21 cellular contexts compared by ENCODE assay signal in the genomic region with DNA sequence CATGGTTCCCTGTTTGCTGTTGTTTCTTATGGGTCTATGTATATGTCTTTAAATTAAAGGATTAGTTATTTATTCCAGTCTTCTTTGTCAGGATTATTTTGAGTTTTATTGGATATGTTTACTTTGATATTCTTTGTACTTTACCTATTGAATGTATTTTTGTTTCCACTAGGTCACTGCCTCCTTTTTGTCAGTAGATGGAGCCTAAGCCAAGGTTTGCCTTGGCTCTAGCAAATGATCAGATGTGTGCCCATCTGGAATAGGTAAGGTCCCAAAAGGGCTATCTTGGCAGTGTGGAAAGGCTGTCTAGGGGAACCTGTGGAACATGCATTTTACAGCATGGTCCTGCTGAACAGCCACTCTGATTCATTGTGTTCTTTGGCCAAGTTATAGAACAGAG.
DNase-seq lines count a peak whose midpoint lies in the region; ATAC-seq and TF ChIP-seq lines count a peak whose summit lies in the region.
"Had no signal": no experiment of that assay in that cellular context is flagged by ENCODE, and none has a peak within 500 bp of the region (broad histone marks: within the 10 kb centered on the region; RNA-seq: fewer than 3 reads in every experiment).

No MANE protein-coding gene starts in this region.

- H3K9me3 ChIP-seq in BE2C (no peaks in the 10 kb centered on the region), OCI-LY3 (ENCODE audit: insufficient read depth, low read length) (no peaks in the 10 kb centered on the region), testis (no peaks in the 10 kb centered on the region)

- H3K4me3 ChIP-seq in BE2C (ENCODE audit: low read depth, low read length) (no peak overlapping the region), GM12875 (ENCODE audit: low read depth, low read length) (no peak overlapping the region), OCI-LY3 (ENCODE audit: low read length) (no peak overlapping the region), epithelial cell of proximal tubule (ENCODE audit: low read depth, low read length) (no peak overlapping the region), testis (no peak overlapping the region)
- H3K4me3 ChIP-seq: body of pancreas, heart left ventricle, thoracic aorta had no signal

- no peaks in the 10 kb centered on the region for H3K36me3 Mint-ChIP-seq in activated naive CD8-positive, alpha-beta T cell treated with anti-CD3 and anti-CD28 coated beads, Interleukin-2, amount 50 U/mL, for 24 hours (ENCODE audit: low read depth)
- H3K36me3 Mint-ChIP-seq: activated naive CD8-positive, alpha-beta T cell treated with anti-CD3 and anti-CD28 coated beads for 36 hours; stimulated activated effector memory CD8-positive, alpha-beta T cell treated with anti-CD3 and anti-CD28 coated beads, Interleukin-12 subunit alpha, Interleukin-12 subunit beta, amount 100 ng/mL, for 72 hours had no signal

- H3K27me3 ChIP-seq in BE2C (no peaks in the 10 kb centered on the region), OCI-LY3 (ENCODE audit: low read depth, low read length) (no peaks in the 10 kb centered on the region), testis (no peaks in the 10 kb centered on the region)
- H3K27me3 ChIP-seq: body of pancreas, heart left ventricle had no signal

- no peaks in the 10 kb centered on the region for H3K9me3 Mint-ChIP-seq in activated naive CD8-positive, alpha-beta T cell treated with anti-CD3 and anti-CD28 coated beads, Interleukin-2, amount 50 U/mL, for 24 hours

- H3K79me2 ChIP-seq in OCI-LY3 (ENCODE audit: low read length) = no peaks in the 10 kb centered on the region

- DNase-seq in BE2C (no peak), epithelial cell of proximal tubule (ENCODE audit: low read depth) (no peak), testis (no peak), NCI-H526 treated with DMSO at 0.1 percent for 48 hours (lab: John Stamatoyannopoulos, UW) (no peak)
- DNase-seq in activated naive CD8-positive, alpha-beta T cell treated with anti-CD3 and anti-CD28 coated beads, Interleukin-2, amount 50 U/mL, for 24 hours = no peak
- DNase-seq: activated CD4-positive, alpha-beta T cell treated with anti-CD3 and anti-CD28 coated beads for 1 hour; activated CD8-positive, alpha-beta memory T cell treated with anti-CD3 and anti-CD28 coated beads for 24 hours; activated naive CD8-positive, alpha-beta T cell treated with anti-CD3 and anti-CD28 coated beads for 36 hours; body of pancreas; heart left ventricle; KBM-7; NCI-H1105; NCI-H2081; NCI-H774; right cardiac atrium; T1000 had no signal

- no peak overlapping the region for H3K4me2 ChIP-seq in OCI-LY3 (ENCODE audit: low read length)

- no peaks in the 10 kb centered on the region for H4K20me1 ChIP-seq in OCI-LY3 (ENCODE audit: insufficient read depth, low read length)

- no peak overlapping the region for H3K9ac ChIP-seq in OCI-LY3 (ENCODE audit: low read length)

- TF ChIP-seq POLR2A in testis (IDR thresholded peaks at IDR 0.05) = no peak

- H3K27ac ChIP-seq in OCI-LY3 (ENCODE audit: low read length) (no peak overlapping the region), testis (no peak overlapping the region)
- H3K27ac ChIP-seq: body of pancreas, heart left ventricle, thoracic aorta had no signal

- intact Hi-C loops in testis (cut with DNase I; ENCODE audit: low total_unique reads) = no loop called here

- H3K4me1 ChIP-seq in BE2C (peaks cover 3% of the 10 kb centered on the region; the same call in 1 of the 2 replicates), OCI-LY3 (ENCODE audit: low read length) (no peaks in the 10 kb centered on the region), testis (no peaks in the 10 kb centered on the region)
- H3K4me1 ChIP-seq: body of pancreas, heart left ventricle had no signal

- H3K4me1 Mint-ChIP-seq in activated naive CD8-positive, alpha-beta T cell treated with anti-CD3 and anti-CD28 coated beads, Interleukin-2, amount 50 U/mL, for 24 hours = no peaks in the 10 kb centered on the region
- H3K4me1 Mint-ChIP-seq: activated naive CD8-positive, alpha-beta T cell treated with anti-CD3 and anti-CD28 coated beads for 36 hours; stimulated activated effector memory CD8-positive, alpha-beta T cell treated with anti-CD3 and anti-CD28 coated beads, Interleukin-12 subunit alpha, Interleukin-12 subunit beta, amount 100 ng/mL, for 72 hours had no signal

- H3K27me3 Mint-ChIP-seq in activated naive CD8-positive, alpha-beta T cell treated with anti-CD3 and anti-CD28 coated beads, Interleukin-2, amount 50 U/mL, for 24 hours = no peaks in the 10 kb centered on the region
- H3K27me3 Mint-ChIP-seq: activated naive CD8-positive, alpha-beta T cell treated with anti-CD3 and anti-CD28 coated beads for 36 hours had no signal

- H3K27ac Mint-ChIP-seq in activated naive CD8-positive, alpha-beta T cell treated with anti-CD3 and anti-CD28 coated beads, Interleukin-2, amount 50 U/mL, for 24 hours = no peak overlapping the region
- H3K27ac Mint-ChIP-seq: activated naive CD8-positive, alpha-beta T cell treated with anti-CD3 and anti-CD28 coated beads for 36 hours; stimulated activated effector memory CD8-positive, alpha-beta T cell treated with anti-CD3 and anti-CD28 coated beads, Interleukin-12 subunit alpha, Interleukin-12 subunit beta, amount 100 ng/mL, for 72 hours had no signal

- no peak overlapping the region for H3K4me3 Mint-ChIP-seq in activated naive CD8-positive, alpha-beta T cell treated with anti-CD3 and anti-CD28 coated beads, Interleukin-2, amount 50 U/mL, for 24 hours
- H3K4me3 Mint-ChIP-seq: activated naive CD8-positive, alpha-beta T cell treated with anti-CD3 and anti-CD28 coated beads for 36 hours; stimulated activated effector memory CD8-positive, alpha-beta T cell treated with anti-CD3 and anti-CD28 coated beads, Interleukin-12 subunit alpha, Interleukin-12 subunit beta, amount 100 ng/mL, for 72 hours had no signal

- TF ChIP-seq CTCF in BE2C (IDR thresholded peaks at IDR 0.05; ENCODE audit: low read depth, low read length) = peak; percentile 51
- peak; percentile 25; the same call in 1 of the 2 replicates for TF ChIP-seq CTCF in GM12875 (IDR thresholded peaks at IDR 0.05; ENCODE audit: borderline replicate concordance, insufficient read depth, low read depth, low read length)
- TF ChIP-seq CTCF in OCI-LY3 (IDR thresholded peaks at IDR 0.05; ENCODE audit: low read depth, low read length) = peak; percentile 27; the same call in 1 of the 2 replicates
- peak; percentile 37 for TF ChIP-seq CTCF in epithelial cell of proximal tubule (conservative IDR thresholded peaks at IDR 0.05; ENCODE audit: low read depth, low read length)
- TF ChIP-seq CTCF in testis (IDR thresholded peaks at IDR 0.05) = no peak

- no peak for ATAC-seq in GM19463 (IDR thresholded peaks at IDR 0.05; ENCODE audit: unreplicated experiment)
- ATAC-seq in activated naive CD8-positive, alpha-beta T cell treated with anti-CD3 and anti-CD28 coated beads, Interleukin-2, amount 50 U/mL, for 24 hours = no peak
- ATAC-seq: body of pancreas; heart left ventricle; right cardiac atrium; stimulated activated effector memory CD8-positive, alpha-beta T cell treated with anti-CD3 and anti-CD28 coated beads, Interleukin-12 subunit alpha, Interleukin-12 subunit beta, amount 100 ng/mL, for 72 hours had no signal

- H3K36me3 ChIP-seq in BE2C (no peaks in the 10 kb centered on the region), OCI-LY3 (replicated peaks; ENCODE audit: low read depth, low read length) (no peaks in the 10 kb centered on the region), testis (ENCODE audit: low read depth, missing control alignments) (no peaks in the 10 kb centered on the region)
- H3K36me3 ChIP-seq: heart left ventricle, thoracic aorta had no signal

- H2AFZ ChIP-seq in OCI-LY3 (ENCODE audit: low read depth, low read length) = no peak overlapping the region

Comparison
In these comparisons a context has a peak if more than half of its experiments do, and no peak if none do; other contexts are left out.
1. CTCF ChIP-seq: peak in BE2C (single experiment), GM12875 (single experiment), OCI-LY3 (single experiment) and epithelial cell of proximal tubule (single experiment); none in testis (0 of 3).